24 cellular contexts compared by ENCODE assay signal in genomic region chr18:27748336-27748735, GRCh38.
"Had no signal": no experiment of that assay in that cellular context is flagged by ENCODE, and none has a peak within 500 bp of the region (broad histone marks: within the 10 kb centered on the region; RNA-seq: fewer than 3 reads in every experiment).

No MANE protein-coding gene starts in this region.

- DNase-seq: colonic mucosa; cortex of kidney; effector CD8-positive, alpha-beta T cell; effector memory CD8-positive, alpha-beta T cell; endodermal cell; erythroblast; esophagus squamous epithelium; foreskin fibroblast; foreskin melanocyte; gastrocnemius medialis; glutamatergic neuron; head of caudate nucleus; hypothalamus; immature natural killer cell; islet precursor cell; kidney; left colon; left lung; left ventricle myocardium superior; lower lobe of right lung; mesenchymal stem cell; mucosa of descending colon; naive B cell had no signal

- ATAC-seq: effector memory CD8-positive, alpha-beta T cell; esophagus mucosa; gastrocnemius medialis; left colon; left lung; left ventricle myocardium superior; lower lobe of right lung; mucosa of descending colon had no signal
